Comparison of ENCODE assay signal across 22 cellular contexts in genomic region chr15:45386974-45387373, GRCh38. TPM values are rescaled to one million over a fixed set of nuclear protein-coding genes. Genes with fewer than 3 reads are reported as not detected.
A peak's percentile ranks its signal among the peaks of the same experiment; 100 is the strongest.
DNase-seq lines count a peak whose midpoint lies in the region; ATAC-seq and TF ChIP-seq lines count a peak whose summit lies in the region.
"Had no signal": no experiment of that assay in that cellular context is flagged by ENCODE, and none has a peak within 500 bp of the region (broad histone marks: within the 10 kb centered on the region; RNA-seq: fewer than 3 reads in every experiment).

No MANE protein-coding gene starts in this region.

- H3K27ac Mint-ChIP-seq in glutamatergic neuron (ENCODE audit: unreplicated experiment): peak overlapping the region; percentile 7
- H3K27ac Mint-ChIP-seq in activated T-helper 1 cell treated with anti-CD3 and anti-CD28 coated beads, Interleukin-12 subunit alpha, Interleukin-12 subunit beta, Interleukin-2, Interleukin-4 antibody, amounts not matched to agents 30 ng/mL and 10 ng/mL and 1 ng/mL, durations not matched to agents 14 hours and 24 hours and 36 hours: no peak overlapping the region
- H3K27ac Mint-ChIP-seq: activated naive CD4-positive, alpha-beta T cell treated with anti-CD3 and anti-CD28 coated beads, Interleukin-2, amount 10 ng/mL, durations not matched to agents 7 days and 5 days; B cell; HFFc6; naive thymus-derived CD8-positive, alpha-beta T cell; T-helper 1 cell treated with Interleukin-12 subunit alpha and Interleukin-12 subunit beta and Interleukin-4 antibody, amounts not matched to agents 30 μg/mL and 1 μg/mL, for 36 hours had no signal

- in situ Hi-C loops in brain microvascular endothelial cell (cut with HindIII; ENCODE audit: low pct_ligation_motif_present, low sequenced_read_pairs): no loop called here

- H3K4me1 Mint-ChIP-seq in glutamatergic neuron (ENCODE audit: low read depth, unreplicated experiment): peaks cover 18% of the 10 kb centered on the region
- peaks cover 5% of the 10 kb centered on the region for H3K4me1 Mint-ChIP-seq in activated T-helper 1 cell treated with anti-CD3 and anti-CD28 coated beads, Interleukin-12 subunit alpha, Interleukin-12 subunit beta, Interleukin-2, Interleukin-4 antibody, amounts not matched to agents 30 ng/mL and 10 ng/mL and 1 ng/mL, durations not matched to agents 14 hours and 24 hours and 36 hours (ENCODE audit: low read depth)
- H3K4me1 Mint-ChIP-seq: activated naive CD4-positive, alpha-beta T cell treated with anti-CD3 and anti-CD28 coated beads, Interleukin-2, amount 10 ng/mL, durations not matched to agents 7 days and 5 days; central memory CD8-positive, alpha-beta T cell had no signal

- H3K9me3 Mint-ChIP-seq in glutamatergic neuron (ENCODE audit: unreplicated experiment): no peaks in the 10 kb centered on the region
- H3K9me3 Mint-ChIP-seq in activated T-helper 1 cell treated with anti-CD3 and anti-CD28 coated beads, Interleukin-12 subunit alpha, Interleukin-12 subunit beta, Interleukin-2, Interleukin-4 antibody, amounts not matched to agents 30 ng/mL and 10 ng/mL and 1 ng/mL, durations not matched to agents 14 hours and 24 hours and 36 hours: no peaks in the 10 kb centered on the region
- H3K9me3 Mint-ChIP-seq: activated naive CD4-positive, alpha-beta T cell treated with anti-CD3 and anti-CD28 coated beads, Interleukin-2, amount 10 ng/mL, durations not matched to agents 7 days and 5 days; activated T-cell treated with anti-CD3 and anti-CD28 coated beads, Interleukin-2, amount 50 U/mL, for 4 hours; central memory CD8-positive, alpha-beta T cell; HFFc6; naive thymus-derived CD8-positive, alpha-beta T cell; T-helper 1 cell treated with Interleukin-12 subunit alpha and Interleukin-12 subunit beta and Interleukin-4 antibody, amounts not matched to agents 30 μg/mL and 1 μg/mL, for 36 hours had no signal

- H3K9me3 ChIP-seq in liver (ENCODE audit: control insufficient read depth in 4 of 4, low read length in 3 of 4): no peaks in the 10 kb centered on the region
- H3K9me3 ChIP-seq: MG63 had no signal

- DNase-seq in NCI-H2171 (lab: John Stamatoyannopoulos, UW): peak; percentile 54
- no peak for DNase-seq in glutamatergic neuron
- DNase-seq in superior temporal gyrus (ENCODE audit: extremely low spot score): peak; percentile 66
- no peak for DNase-seq in brain microvascular endothelial cell
- no peak for DNase-seq in NCI-H2196 (lab: John Stamatoyannopoulos, UW; ENCODE audit: unreplicated experiment)
- no peak for DNase-seq in activated T-helper 1 cell treated with anti-CD3 and anti-CD28 coated beads, Interleukin-12 subunit alpha, Interleukin-12 subunit beta, Interleukin-2, Interleukin-4 antibody, amounts not matched to agents 30 ng/mL and 10 ng/mL and 1 ng/mL, durations not matched to agents 14 hours and 24 hours and 36 hours (ENCODE audit: low spot score)
- DNase-seq: activated CD4-positive, alpha-beta T cell treated with anti-CD3 and anti-CD28 coated beads for 48 hours; activated naive CD4-positive, alpha-beta T cell treated with anti-CD3 and anti-CD28 coated beads, Interleukin-2, amount 10 ng/mL, durations not matched to agents 7 days and 5 days; activated T-cell treated with anti-CD3 and anti-CD28 coated beads, Interleukin-2, amount 50 U/mL, for 4 hours; HFFc6; MG63; naive thymus-derived CD8-positive, alpha-beta T cell; NCI-H1417 treated with DMSO at 0.1 percent for 48 hours; NCI-H2107; NCI-H510A; stimulated activated naive CD4-positive, alpha-beta T cell treated with Interleukin-2 at 50 U/mL for 16 hours; trophoblast cell had no signal

- TF ChIP-seq CTCF in glutamatergic neuron (IDR thresholded peaks at IDR 0.05; ENCODE audit: partially characterized antibody, unreplicated experiment) (no peak), liver (IDR thresholded peaks at IDR 0.05; ENCODE audit: low read depth, low read length, missing input control) (no peak), brain microvascular endothelial cell (IDR thresholded peaks at IDR 0.05; ENCODE audit: low read depth, low read length, missing control alignments) (no peak)

- no peak overlapping the region for H3K4me3 ChIP-seq in liver (ENCODE audit: low read depth in 1 of 3, low read length in 3 of 3)
- H3K4me3 ChIP-seq in brain microvascular endothelial cell (ENCODE audit: low read depth, low read length): no peak overlapping the region
- H3K4me3 ChIP-seq: MG63 had no signal

- H3K9ac ChIP-seq in liver (ENCODE audit: low read depth in 1 of 2, low read length in 2 of 2): no peak overlapping the region

- intact Hi-C loops in activated T-helper 1 cell treated with anti-CD3 and anti-CD28 coated beads, Interleukin-12 subunit alpha, Interleukin-12 subunit beta, Interleukin-2, Interleukin-4 antibody, amounts not matched to agents 30 ng/mL and 10 ng/mL and 1 ng/mL, durations not matched to agents 14 hours and 24 hours and 36 hours (cut with micrococcal nuclease): no loop called here

- H3K27ac ChIP-seq in liver (ENCODE audit: low read depth in 1 of 2, low read length in 2 of 2): peak overlapping the region; percentile 71 to 89
- H3K27ac ChIP-seq in brain microvascular endothelial cell: no peak overlapping the region

- no peaks in the 10 kb centered on the region for H3K27me3 ChIP-seq in liver (ENCODE audit: control insufficient read depth in 4 of 4, insufficient read depth in 4 of 4, low read length in 3 of 4)
- H3K27me3 ChIP-seq in brain microvascular endothelial cell (replicated peaks): peaks cover 5% of the 10 kb centered on the region

- ATAC-seq in HG02885 (IDR thresholded peaks at IDR 0.05; ENCODE audit: poor library complexity, unreplicated experiment): no peak
- ATAC-seq: activated T-cell treated with anti-CD3 and anti-CD28 coated beads, Interleukin-2, amount 50 U/mL, for 4 hours; naive thymus-derived CD8-positive, alpha-beta T cell had no signal

- no peaks in the 10 kb centered on the region for H3K36me3 ChIP-seq in liver (ENCODE audit: control insufficient read depth in 4 of 4, insufficient read depth in 3 of 4, low read depth in 1 of 4, low read length in 3 of 4)
- H3K36me3 ChIP-seq in brain microvascular endothelial cell (replicated peaks): no peaks in the 10 kb centered on the region
- H3K36me3 ChIP-seq: MG63 had no signal

- WGBS in liver: 44% methylated on average over 1 of the region's 1 CpG

- H3K36me3 Mint-ChIP-seq in glutamatergic neuron (ENCODE audit: unreplicated experiment): no peaks in the 10 kb centered on the region
- H3K36me3 Mint-ChIP-seq in activated T-helper 1 cell treated with anti-CD3 and anti-CD28 coated beads, Interleukin-12 subunit alpha, Interleukin-12 subunit beta, Interleukin-2, Interleukin-4 antibody, amounts not matched to agents 30 ng/mL and 10 ng/mL and 1 ng/mL, durations not matched to agents 14 hours and 24 hours and 36 hours (ENCODE audit: low read depth): no peaks in the 10 kb centered on the region
- H3K36me3 Mint-ChIP-seq: activated naive CD4-positive, alpha-beta T cell treated with anti-CD3 and anti-CD28 coated beads, Interleukin-2, amount 10 ng/mL, durations not matched to agents 7 days and 5 days; naive thymus-derived CD8-positive, alpha-beta T cell had no signal

- no peak for TF ChIP-seq RAD21 in liver (IDR thresholded peaks at IDR 0.05)

- H3K4me3 Mint-ChIP-seq in glutamatergic neuron (ENCODE audit: unreplicated experiment): no peak overlapping the region
- H3K4me3 Mint-ChIP-seq in activated T-helper 1 cell treated with anti-CD3 and anti-CD28 coated beads, Interleukin-12 subunit alpha, Interleukin-12 subunit beta, Interleukin-2, Interleukin-4 antibody, amounts not matched to agents 30 ng/mL and 10 ng/mL and 1 ng/mL, durations not matched to agents 14 hours and 24 hours and 36 hours: no peak overlapping the region
- H3K4me3 Mint-ChIP-seq: activated naive CD4-positive, alpha-beta T cell treated with anti-CD3 and anti-CD28 coated beads, Interleukin-2, amount 10 ng/mL, durations not matched to agents 7 days and 5 days; activated T-cell treated with anti-CD3 and anti-CD28 coated beads, Interleukin-2, amount 50 U/mL, for 4 hours; B cell; central memory CD8-positive, alpha-beta T cell; HFFc6; naive thymus-derived CD8-positive, alpha-beta T cell; T-helper 1 cell treated with Interleukin-12 subunit alpha and Interleukin-12 subunit beta and Interleukin-4 antibody, amounts not matched to agents 30 μg/mL and 1 μg/mL, for 36 hours had no signal

- H3K4me1 ChIP-seq in liver (ENCODE audit: control insufficient read depth in 4 of 4, insufficient read depth in 4 of 4, low read length in 3 of 4): peaks cover 3 to 65% (median 52%) of the 10 kb centered on the region in 4 donors

- H3K27me3 Mint-ChIP-seq in glutamatergic neuron (ENCODE audit: unreplicated experiment): no peaks in the 10 kb centered on the region
- H3K27me3 Mint-ChIP-seq in activated T-helper 1 cell treated with anti-CD3 and anti-CD28 coated beads, Interleukin-12 subunit alpha, Interleukin-12 subunit beta, Interleukin-2, Interleukin-4 antibody, amounts not matched to agents 30 ng/mL and 10 ng/mL and 1 ng/mL, durations not matched to agents 14 hours and 24 hours and 36 hours (ENCODE audit: insufficient read depth): peaks cover 53% of the 10 kb centered on the region

TF ChIP-seq in liver, 16 proteins besides CTCF, POLR2A, EP300 and RAD21 (continues in another document):
- no peak for TF ChIP-seq GABPA (IDR thresholded peaks at IDR 0.05 in 1 of 2, conservative IDR thresholded peaks at IDR 0.05 in 1 of 2)
- TF ChIP-seq FOXA2 (IDR thresholded peaks at IDR 0.05): no peak
- no peak for TF ChIP-seq EGR1 (IDR thresholded peaks at IDR 0.05; ENCODE audit: low read depth in 2 of 2)
- TF ChIP-seq, protein P1, sequence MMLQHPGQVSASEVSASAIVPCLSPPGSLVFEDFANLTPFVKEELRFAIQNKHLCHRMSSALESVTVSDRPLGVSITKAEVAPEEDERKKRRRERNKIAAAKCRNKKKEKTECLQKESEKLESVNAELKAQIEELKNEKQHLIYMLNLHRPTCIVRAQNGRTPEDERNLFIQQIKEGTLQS (IDR thresholded peaks at IDR 0.05): no peak
- no peak for TF ChIP-seq HNF4A (conservative IDR thresholded peaks at IDR 0.05)
- no peak for TF ChIP-seq JUND (IDR thresholded peaks at IDR 0.05)
- TF ChIP-seq SP1 (IDR thresholded peaks at IDR 0.05): no peak

RNA-seq across cellular contexts. Expression of gene GATM, which starts 8.6 kb away (rescaled TPM):
- total RNA-seq in glutamatergic neuron (ENCODE audit: unreplicated experiment) (51.2 TPM), liver (1,000 to 10,000 TPM in 1 of 2 donors, 100 to 1,000 TPM in 1; 720 to 1,079 TPM)
- polyA plus RNA-seq in liver: 100 to 1,000 TPM; 401 to 627 TPM
- 0.86 and 1.0 TPM in 2 replicates for total RNA-seq in activated T-helper 1 cell treated with anti-CD3 and anti-CD28 coated beads, Interleukin-12 subunit alpha, Interleukin-12 subunit beta, Interleukin-2, Interleukin-4 antibody, amounts not matched to agents 30 ng/mL and 10 ng/mL and 1 ng/mL, durations not matched to agents 14 hours and 24 hours and 36 hours

Comparison
In these comparisons a context has a peak if more than half of its experiments do, and no peak if none do; other contexts are left out.
1. DNase-seq: peak in NCI-H2171 (single experiment) and superior temporal gyrus (single experiment); none in glutamatergic neuron (single experiment), brain microvascular endothelial cell (single experiment), NCI-H2196 (single experiment) and activated T-helper 1 cell treated with anti-CD3 and anti-CD28 coated beads, Interleukin-12 subunit alpha, Interleukin-12 subunit beta, Interleukin-2, Interleukin-4 antibody, amounts not matched to agents 30 ng/mL and 10 ng/mL and 1 ng/mL, durations not matched to agents 14 hours and 24 hours and 36 hours (single experiment).
2. RNA of gene GATM, which starts 8.6 kb away (total RNA-seq): 720 to 1,079 TPM in liver and 51.2 TPM in glutamatergic neuron (single experiment); 0.86 to 1.0 TPM in activated T-helper 1 cell treated with anti-CD3 and anti-CD28 coated beads, Interleukin-12 subunit alpha, Interleukin-12 subunit beta, Interleukin-2, Interleukin-4 antibody, amounts not matched to agents 30 ng/mL and 10 ng/mL and 1 ng/mL, durations not matched to agents 14 hours and 24 hours and 36 hours; every median in the first group is over 10 times any median in the second.